24 cellular contexts compared by ENCODE assay signal in the genomic region with DNA sequence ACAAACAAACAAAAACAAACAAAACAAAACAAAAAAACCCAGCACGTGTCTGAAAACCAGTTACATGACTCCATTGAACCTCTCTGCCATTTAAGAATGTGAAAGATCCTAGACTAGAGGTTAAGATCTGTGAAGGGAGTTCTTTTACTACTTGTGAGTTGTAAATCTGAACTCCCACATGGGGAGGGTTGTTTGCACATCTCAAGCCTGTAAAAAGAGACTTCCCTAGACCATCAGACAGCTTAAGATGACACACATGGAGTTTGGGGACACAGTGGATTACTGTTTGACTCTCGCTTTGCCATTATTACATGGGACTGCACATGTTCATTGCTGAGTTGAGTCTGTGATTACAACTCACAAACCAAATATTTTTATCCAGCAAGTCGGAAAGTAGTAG.
"Had no signal": no experiment of that assay in that cellular context is flagged by ENCODE, and none has a peak within 500 bp of the region (broad histone marks: within the 10 kb centered on the region; RNA-seq: fewer than 3 reads in every experiment).

No MANE protein-coding gene starts in this region.

- H3K36me3 ChIP-seq: gastrocnemius medialis, ovary, right lobe of liver, stomach, thyroid gland had no signal

- H3K27me3 Mint-ChIP-seq: naive B cell; natural killer cell treated with Interleukin-12 subunit alpha and Interleukin-12 subunit beta and Interleukin-15 and Interleukin-18, amount 100 ng/mL, for 72 hours had no signal

- H3K4me3 Mint-ChIP-seq: mesothelial cell of epicardium; naive B cell; natural killer cell treated with Interleukin-12 subunit alpha and Interleukin-12 subunit beta and Interleukin-15 and Interleukin-18, amount 100 ng/mL, for 72 hours had no signal

- H3K36me3 Mint-ChIP-seq: mesothelial cell of epicardium; naive B cell; natural killer cell treated with Interleukin-12 subunit alpha and Interleukin-12 subunit beta and Interleukin-15 and Interleukin-18, amount 100 ng/mL, for 72 hours had no signal

- H3K27ac ChIP-seq: dorsolateral prefrontal cortex, gastrocnemius medialis, ovary, psoas muscle, right lobe of liver, stomach, thyroid gland had no signal

- ATAC-seq: gastrocnemius medialis; mucosa of descending colon; natural killer cell treated with Interleukin-12 subunit alpha and Interleukin-12 subunit beta and Interleukin-15 and Interleukin-18, amount 100 ng/mL, for 72 hours; psoas muscle had no signal

- DNase-seq: dorsolateral prefrontal cortex; effector CD4-positive, alpha-beta T cell; gastrocnemius medialis; head of caudate nucleus; mesenchymal stem cell; mucosa of descending colon; naive B cell; nucleus accumbens; ovary; posterior cingulate gyrus; psoas muscle; right lobe of liver; small intestine; stimulated activated CD4-positive, alpha-beta T cell treated with anti-CD3 and anti-CD28 coated beads, Interleukin-15, amount 100 ng/mL, for 24 hours; stimulated activated CD4-positive, alpha-beta T cell treated with anti-CD3 and anti-CD28 coated beads, Interleukin-2, amount 100 ng/mL, for 48 hours; stimulated activated naive CD4-positive, alpha-beta T cell treated with Interleukin-2 at 50 U/mL for 16 hours; stomach; thyroid gland; trophoblast cell had no signal

- FAIRE-seq: colon, keratinocyte, small intestine had no signal

- H3K9me3 Mint-ChIP-seq: mesothelial cell of epicardium; naive B cell; natural killer cell treated with Interleukin-12 subunit alpha and Interleukin-12 subunit beta and Interleukin-15 and Interleukin-18, amount 100 ng/mL, for 72 hours had no signal

- H3K4me3 ChIP-seq: dorsolateral prefrontal cortex, gastrocnemius medialis, lung, mucosa of descending colon, ovary, psoas muscle, stomach, thyroid gland had no signal

- H3K27me3 ChIP-seq: dorsolateral prefrontal cortex, gastrocnemius medialis, ovary, right lobe of liver, stomach, thyroid gland had no signal

- H3K27ac Mint-ChIP-seq: mesothelial cell of epicardium; naive B cell; natural killer cell treated with Interleukin-12 subunit alpha and Interleukin-12 subunit beta and Interleukin-15 and Interleukin-18, amount 100 ng/mL, for 72 hours had no signal

- H3K9me3 ChIP-seq: gastrocnemius medialis, mucosa of descending colon, ovary, psoas muscle, right lobe of liver, stomach, thyroid gland had no signal

- H3K4me1 ChIP-seq: gastrocnemius medialis, psoas muscle, thyroid gland had no signal
